ENCODE assay signal across 23 cellular contexts in genomic region chr9:125302241-125302640, GRCh38. TPM values are rescaled to one million over a fixed set of nuclear protein-coding genes. Genes with fewer than 3 reads are reported as not detected.
A peak's percentile ranks its signal among the peaks of the same experiment; 100 is the strongest.
DNase-seq lines count a peak whose midpoint lies in the region; ATAC-seq and TF ChIP-seq lines count a peak whose summit lies in the region.
"Had no signal": no experiment of that assay in that cellular context is flagged by ENCODE, and none has a peak within 500 bp of the region (broad histone marks: within the 10 kb centered on the region; RNA-seq: fewer than 3 reads in every experiment).

No MANE protein-coding gene starts in this region.

- BruUV-seq in MCF 10A (replicated peaks; lab: Mats Ljungman, UMichigan): TSS peak; percentile 49

- H3K36me3 ChIP-seq in breast epithelium (no peaks in the 10 kb centered on the region), hepatocyte (replicated peaks; ENCODE audit: insufficient read depth, low read depth) (no peaks in the 10 kb centered on the region)

- ATAC-seq in T-helper 17 cell: no peak

- CTCF ChIA-PET in MCF 10A (lab: Yijun Ruan, JAX): interaction anchor here (0.6 to 1.9 kb wide), 2 partner anchors 55 to 60 kb away, joined by 3 to 7 read pairs; no protein-coding TSS in a partner anchor

- H3K27me3 ChIP-seq in breast epithelium (no peaks in the 10 kb centered on the region), hepatocyte (no peaks in the 10 kb centered on the region)
- H3K27me3 ChIP-seq: SJCRH30 had no signal

- H3K4me3 ChIP-seq in breast epithelium: no peak overlapping the region
- no peak overlapping the region for H3K4me3 ChIP-seq in hepatocyte
- H3K4me3 ChIP-seq: SJCRH30 had no signal

- no peak overlapping the region for H2AFZ ChIP-seq in hepatocyte

- H3K9me3 Mint-ChIP-seq in MCF 10A (ENCODE audit: unreplicated experiment) (no peaks in the 10 kb centered on the region), CD14-positive monocyte (peaks cover 0 to 2% (median 0%) of the 10 kb centered on the region in 7 donors)

- H4K20me1 ChIP-seq in hepatocyte (ENCODE audit: insufficient read depth, poor library complexity, severe bottlenecking): no peaks in the 10 kb centered on the region

- POLR2A ChIA-PET in MCF 10A (lab: Yijun Ruan, JAX): interaction anchor here (0.7 kb wide), 1 partner anchor 8 kb away, joined by 3 read pairs; no protein-coding TSS in a partner anchor

- no peak for DNase-seq in MCF 10A (ENCODE audit: unreplicated experiment)
- no peak for DNase-seq in breast epithelium (ENCODE audit: low spot score in 2 of 2)
- DNase-seq in T-helper 17 cell: no peak
- DNase-seq in hepatocyte (ENCODE audit: low spot score): no peak
- DNase-seq in NCI-H748 (lab: John Stamatoyannopoulos, UW; ENCODE audit: unreplicated experiment): no peak
- DNase-seq in CD14-positive monocyte (ENCODE audit: low spot score): no peak
- DNase-seq in T-helper 2 cell: no peak
- DNase-seq: 8988T; AML-193; DMS53; EL; GF-D8; NCI-H1105; NCI-H146; NCI-H2029; NCI-H226; NCI-H510A treated with DMSO at 0.1 percent for 48 hours; NCI-H774; NK-92 treated with Interleukin-12 subunit alpha and Interleukin-12 subunit beta, amount 100 ng/mL, for 24 hours; SJCRH30 had no signal

- WGBS in hepatocyte (ENCODE audit: low lambda C conversion rate, missing lambda C conversion rate): 61% methylated on average over 2 of the region's 2 CpGs

- peaks cover 39% of the 10 kb centered on the region for H3K79me2 ChIP-seq in hepatocyte

- no peaks in the 10 kb centered on the region for H3K9me2 ChIP-seq in hepatocyte (replicated peaks; ENCODE audit: insufficient read depth)

- no peak overlapping the region for H3K4me3 Mint-ChIP-seq in MCF 10A (ENCODE audit: unreplicated experiment)
- no peak overlapping the region for H3K4me3 Mint-ChIP-seq in T-helper 17 cell
- no peak overlapping the region for H3K4me3 Mint-ChIP-seq in CD14-positive monocyte

- no peaks in the 10 kb centered on the region for H3K4me1 ChIP-seq in breast epithelium
- H3K4me1 ChIP-seq in hepatocyte (ENCODE audit: insufficient read depth): peaks cover 11% of the 10 kb centered on the region
- H3K4me1 ChIP-seq: SJCRH30 had no signal

- H3K27me3 Mint-ChIP-seq in MCF 10A (ENCODE audit: insufficient read depth, unreplicated experiment) (no peaks in the 10 kb centered on the region), T-helper 17 cell (no peaks in the 10 kb centered on the region), CD14-positive monocyte (ENCODE audit: low read depth in 3 of 3) (peaks cover 0 to 2% (median 1%) of the 10 kb centered on the region in 3 donors)

- no peaks in the 10 kb centered on the region for H3K9me3 ChIP-seq in breast epithelium
- no peaks in the 10 kb centered on the region for H3K9me3 ChIP-seq in T-helper 17 cell (ENCODE audit: control insufficient read depth, low read length, poor library complexity, severe bottlenecking)
- H3K9me3 ChIP-seq in hepatocyte (ENCODE audit: low read depth): no peaks in the 10 kb centered on the region
- H3K9me3 ChIP-seq: SJCRH30 had no signal

- TF ChIP-seq POLR2A in breast epithelium (IDR thresholded peaks at IDR 0.05): no peak

- H3K36me3 Mint-ChIP-seq in MCF 10A (ENCODE audit: insufficient read depth, unreplicated experiment) (peaks cover 66% of the 10 kb centered on the region), T-helper 17 cell (ENCODE audit: low read depth) (peaks cover under 1% of the 10 kb centered on the region), CD14-positive monocyte (peaks cover 53 to 86% of the 10 kb centered on the region in 2 donors)

- intact Hi-C loops in MCF 10A (cut with micrococcal nuclease) (no loop called here), breast epithelium (cut with DNase I; ENCODE audit: low total_unique reads) (no loop called here), CD14-positive monocyte (cut with micrococcal nuclease) (no loop called here)

- H3K27ac ChIP-seq in breast epithelium: no peak overlapping the region
- peak overlapping the region; percentile 3 for H3K27ac ChIP-seq in hepatocyte
- H3K27ac ChIP-seq: C4-2B, HL-60, KMS-11, SJCRH30 had no signal

- H3K4me2 ChIP-seq in hepatocyte: no peak overlapping the region
- H3K4me2 ChIP-seq: KMS-11 had no signal

- TF ChIP-seq CTCF in MCF 10A (IDR thresholded peaks at IDR 0.05; ENCODE audit: unreplicated experiment) (no peak), breast epithelium (IDR thresholded peaks at IDR 0.05) (no peak), hepatocyte (IDR thresholded peaks at IDR 0.05; ENCODE audit: poor library complexity) (no peak), CD14-positive monocyte (IDR thresholded peaks at IDR 0.05) (no peak)

- H3K27ac Mint-ChIP-seq in MCF 10A (ENCODE audit: low read depth, unreplicated experiment): no peak overlapping the region
- H3K27ac Mint-ChIP-seq in T-helper 17 cell: peak overlapping the region; percentile 78
- no peak overlapping the region for H3K27ac Mint-ChIP-seq in CD14-positive monocyte

- peaks cover 3% of the 10 kb centered on the region for H3K4me1 Mint-ChIP-seq in MCF 10A (ENCODE audit: insufficient read depth, unreplicated experiment)
- peaks cover 4% of the 10 kb centered on the region for H3K4me1 Mint-ChIP-seq in T-helper 17 cell
- H3K4me1 Mint-ChIP-seq in CD14-positive monocyte: no peaks in the 10 kb centered on the region

RNA-seq across cellular contexts. Expression of gene GAPVD1, which starts 40.6 kb away (rescaled TPM):
- 46.2 and 53.9 TPM in 2 replicates for total RNA-seq in MCF 10A (2022)
- 10 to 100 TPM; 49.3 to 77.0 (median 72.7) TPM for total RNA-seq in breast epithelium
- total RNA-seq in T-helper 17 cell: 10 to 100 TPM; 67.1 to 76.4 TPM
- 44.7 and 50.0 TPM in 2 replicates for total RNA-seq in hepatocyte
- 22.9 and 25.5 TPM in 2 replicates for polyA plus RNA-seq in hepatocyte
- polyA plus RNA-seq in CD14-positive monocyte: 10 to 100 TPM; 30.5 to 49.2 TPM
